ENCODE assay signal across 33 cellular contexts in the genomic region with DNA sequence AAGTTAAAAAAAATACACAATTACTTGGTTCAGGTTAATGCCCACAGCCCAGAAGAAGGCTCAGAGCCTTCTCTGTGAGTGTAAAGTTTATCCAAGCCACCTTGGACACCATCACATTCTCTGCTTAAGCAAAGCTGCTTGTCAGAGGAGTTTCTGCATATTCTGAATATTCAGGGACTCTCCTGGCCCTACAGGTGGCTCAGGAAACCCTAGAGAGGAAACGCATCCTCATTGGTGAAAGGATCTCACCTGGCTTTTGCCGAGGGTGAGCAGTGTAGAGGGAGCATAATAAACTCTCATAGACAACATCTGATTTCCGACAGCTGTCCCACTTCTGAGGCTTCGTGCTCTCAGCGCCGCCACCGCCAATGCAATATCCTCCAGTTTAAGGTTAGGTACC.
"Had no signal": no experiment of that assay in that cellular context is flagged by ENCODE, and none has a peak within 500 bp of the region (broad histone marks: within the 10 kb centered on the region; RNA-seq: fewer than 3 reads in every experiment).

No MANE protein-coding gene starts in this region.

- H2AFZ ChIP-seq: PC-9 had no signal

- H3K27ac ChIP-seq: adrenal gland, body of pancreas, breast epithelium, PC-9, RWPE1, WERI-Rb-1 had no signal

- H3K27ac Mint-ChIP-seq: activated CD4-positive, alpha-beta T cell treated with anti-CD3 and anti-CD28 coated beads, Interleukin-2, amount 10 ng/mL, durations not matched to agents 7 days and 5 days; activated CD8-positive, alpha-beta T cell treated with anti-CD3 and anti-CD28 coated beads, Interleukin-2, amount 10 ng/mL, durations not matched to agents 7 days and 5 days; activated naive CD4-positive, alpha-beta T cell treated with anti-CD3 and anti-CD28 coated beads, Interleukin-2, amount 50 U/mL, for 72 hours; activated T-cell treated with anti-CD3 and anti-CD28 coated beads, Interleukin-2, amount 50 U/mL, for 24 hours; activated T-helper 2 cell treated with anti-CD3 and anti-CD28 coated beads, Interferon-gamma antibody, Interleukin-2, Interleukin-4, amounts not matched to agents 10 μg/mL and 5 μg/mL and 100 μg/mL, durations not matched to agents 14 hours and 24 hours and 36 hours had no signal

- H3K9me3 Mint-ChIP-seq: activated CD4-positive, alpha-beta T cell treated with anti-CD3 and anti-CD28 coated beads, Interleukin-2, amount 10 ng/mL, durations not matched to agents 7 days and 5 days; activated T-cell treated with anti-CD3 and anti-CD28 coated beads, Interleukin-2, amount 50 U/mL, for 24 hours; activated T-helper 2 cell treated with anti-CD3 and anti-CD28 coated beads, Interferon-gamma antibody, Interleukin-2, Interleukin-4, amounts not matched to agents 10 μg/mL and 5 μg/mL and 100 μg/mL, durations not matched to agents 14 hours and 24 hours and 36 hours had no signal

- DNase-seq: activated CD4-positive, alpha-beta T cell treated with anti-CD3 and anti-CD28 coated beads, Interleukin-2, amount 10 ng/mL, durations not matched to agents 7 days and 5 days; activated CD4-positive, alpha-beta T cell treated with anti-CD3 and anti-CD28 coated beads, Interleukin-2, amount 50 U/mL, for 48 hours; activated CD8-positive, alpha-beta T cell treated with anti-CD3 and anti-CD28 coated beads, Interleukin-2, amount 10 ng/mL, durations not matched to agents 7 days and 5 days; activated gamma-delta T cell; activated naive CD4-positive, alpha-beta T cell treated with Interleukin-2 at 50 U/mL for 16 hours; activated T-cell treated with anti-CD3 and anti-CD28 coated beads, Interleukin-2, amount 50 U/mL, for 24 hours; adrenal gland; body of pancreas; caudate nucleus; Kasumi-1; KG1; MG63; MV-4-11; NCI-H1092; NCI-H1436 treated with DMSO at 0.1 percent for 48 hours; NCI-H1694 treated with DMSO at 0.1 percent for 48 hours; NCI-H2029 treated with DMSO at 0.1 percent for 48 hours; NCI-H2107; NCI-H2171; NCI-H510A; NCI-H526; NCI-H748 treated with DMSO at 0.1 percent for 48 hours; NK-92 treated with Interleukin-12 subunit alpha and Interleukin-12 subunit beta, amount 100 ng/mL, for 24 hours; PC-9; SIG-M5; SW 1271; T1000; WERI-Rb-1 had no signal

- H3K27me3 ChIP-seq: body of pancreas, MG63 had no signal

- H3K4me1 Mint-ChIP-seq: activated CD4-positive, alpha-beta T cell treated with anti-CD3 and anti-CD28 coated beads, Interleukin-2, amount 10 ng/mL, durations not matched to agents 7 days and 5 days had no signal

- ATAC-seq: activated CD8-positive, alpha-beta T cell treated with anti-CD3 and anti-CD28 coated beads, Interleukin-2, amount 10 ng/mL, durations not matched to agents 7 days and 5 days; activated naive CD4-positive, alpha-beta T cell treated with anti-CD3 and anti-CD28 coated beads, Interleukin-2, amount 50 U/mL, for 72 hours; body of pancreas; Right ventricle myocardium inferior had no signal

- H3K4me3 Mint-ChIP-seq: activated CD4-positive, alpha-beta T cell treated with anti-CD3 and anti-CD28 coated beads, Interleukin-2, amount 10 ng/mL, durations not matched to agents 7 days and 5 days; activated CD8-positive, alpha-beta T cell treated with anti-CD3 and anti-CD28 coated beads, Interleukin-2, amount 10 ng/mL, durations not matched to agents 7 days and 5 days; activated T-cell treated with anti-CD3 and anti-CD28 coated beads, Interleukin-2, amount 50 U/mL, for 24 hours had no signal

- H3K27me3 Mint-ChIP-seq: activated CD4-positive, alpha-beta T cell treated with anti-CD3 and anti-CD28 coated beads, Interleukin-2, amount 10 ng/mL, durations not matched to agents 7 days and 5 days had no signal

- H3K36me3 ChIP-seq: adrenal gland, breast epithelium, MG63, WERI-Rb-1 had no signal

- H3K4me2 ChIP-seq: PC-9 had no signal

- H3K4me3 ChIP-seq: adrenal gland, body of pancreas, breast epithelium, MG63, PC-9 had no signal

- H3K4me1 ChIP-seq: adrenal gland, body of pancreas, breast epithelium had no signal

- H3K9me3 ChIP-seq: adrenal gland, body of pancreas, breast epithelium, MG63 had no signal
